ENCODE assay signal across 13 cellular contexts in genomic region chr21:45995686-45996179, GRCh38. TPM values are rescaled to one million over a fixed set of nuclear protein-coding genes. Genes with fewer than 3 reads are reported as not detected.
DNase-seq lines count a peak whose midpoint lies in the region; ATAC-seq and TF ChIP-seq lines count a peak whose summit lies in the region.
"Had no signal": no experiment of that assay in that cellular context is flagged by ENCODE, and none has a peak within 500 bp of the region (broad histone marks: within the 10 kb centered on the region; RNA-seq: fewer than 3 reads in every experiment).

No MANE protein-coding gene starts in this region.

- DNase-seq in activated CD4-positive, CD25-positive, alpha-beta regulatory T cell treated with anti-CD3 and anti-CD28 coated beads, Interleukin-2, amount 50 U/mL, for 72 hours = peak; percentile 28
- no peak for DNase-seq in activated CD4-positive, CD25-positive, alpha-beta regulatory T cell (lab: John Stamatoyannopoulos, UW)
- peak; percentile 29 for DNase-seq in activated T-cell treated with anti-CD3 and anti-CD28 coated beads, Interleukin-2, amount 50 U/mL, for 24 hours
- DNase-seq in right atrium auricular region (ENCODE audit: low spot score) (peak; percentile 61), hippocampal formation (lab: John Stamatoyannopoulos, UW) (no peak)
- DNase-seq in stimulated activated naive CD8-positive, alpha-beta T cell treated with anti-CD3 and anti-CD28 coated beads, Interleukin-15, Interleukin-2, amounts not matched to agents 100 U/mL and 50 U/mL, for 24 hours = peak; percentile 28
- DNase-seq: immature natural killer cell; SHP77; stimulated activated CD4-positive, alpha-beta T cell treated with anti-CD3 and anti-CD28 coated beads, Interleukin-4, amount 100 ng/mL, for 4 hours had no signal

- no peak overlapping the region for H3K27ac Mint-ChIP-seq in activated T-cell treated with anti-CD3 and anti-CD28 coated beads, Interleukin-2, amount 50 U/mL, for 24 hours
- H3K27ac Mint-ChIP-seq: immature natural killer cell had no signal

- peak; percentile 35 for ATAC-seq in stimulated activated naive CD8-positive, alpha-beta T cell treated with anti-CD3 and anti-CD28 coated beads, Interleukin-15, Interleukin-2, amounts not matched to agents 100 U/mL and 50 U/mL, for 24 hours
- ATAC-seq in GM21528 (IDR thresholded peaks at IDR 0.05; ENCODE audit: low FRiP score, unreplicated experiment) = no peak
- no peak for ATAC-seq in GM18517 (IDR thresholded peaks at IDR 0.05; ENCODE audit: unreplicated experiment)

- no peak overlapping the region for H3K27ac ChIP-seq in right atrium auricular region
- H3K27ac ChIP-seq: 22Rv1 had no signal

- H3K36me3 ChIP-seq in right atrium auricular region = peaks cover 79% of the 10 kb centered on the region

- H3K27me3 Mint-ChIP-seq in activated T-cell treated with anti-CD3 and anti-CD28 coated beads, Interleukin-2, amount 50 U/mL, for 24 hours = no peaks in the 10 kb centered on the region

- H3K4me3 Mint-ChIP-seq in activated T-cell treated with anti-CD3 and anti-CD28 coated beads, Interleukin-2, amount 50 U/mL, for 24 hours = no peak overlapping the region
- H3K4me3 Mint-ChIP-seq: immature natural killer cell, neural crest cell had no signal

- H3K4me1 Mint-ChIP-seq in activated T-cell treated with anti-CD3 and anti-CD28 coated beads, Interleukin-2, amount 50 U/mL, for 24 hours (ENCODE audit: low read depth) = no peaks in the 10 kb centered on the region
- H3K4me1 Mint-ChIP-seq: immature natural killer cell, neural crest cell had no signal

- H3K9me3 ChIP-seq in right atrium auricular region = no peaks in the 10 kb centered on the region

- H3K4me3 ChIP-seq in right atrium auricular region = no peak overlapping the region

- H3K9me3 Mint-ChIP-seq in activated T-cell treated with anti-CD3 and anti-CD28 coated beads, Interleukin-2, amount 50 U/mL, for 24 hours = no peaks in the 10 kb centered on the region
- H3K9me3 Mint-ChIP-seq: immature natural killer cell, neural crest cell had no signal

- H3K27me3 ChIP-seq in right atrium auricular region = no peaks in the 10 kb centered on the region

- H3K36me3 Mint-ChIP-seq in activated T-cell treated with anti-CD3 and anti-CD28 coated beads, Interleukin-2, amount 50 U/mL, for 24 hours (ENCODE audit: low read depth) = no peaks in the 10 kb centered on the region
- H3K36me3 Mint-ChIP-seq: immature natural killer cell had no signal

- no peaks in the 10 kb centered on the region for H3K4me1 ChIP-seq in right atrium auricular region

- no peak for TF ChIP-seq CTCF in right atrium auricular region (IDR thresholded peaks at IDR 0.05)

RNA-seq across cellular contexts. Expression of gene COL6A1, which starts 14.2 kb away (rescaled TPM):
- total RNA-seq in right atrium auricular region = 100 to 1,000 TPM; 201 to 278 TPM

Comparison
In these comparisons a context has a peak if more than half of its experiments do, and no peak if none do; other contexts are left out.
1. DNase-seq: peak in activated CD4-positive, CD25-positive, alpha-beta regulatory T cell treated with anti-CD3 and anti-CD28 coated beads, Interleukin-2, amount 50 U/mL, for 72 hours (single experiment), activated T-cell treated with anti-CD3 and anti-CD28 coated beads, Interleukin-2, amount 50 U/mL, for 24 hours (single experiment), right atrium auricular region (single experiment) and stimulated activated naive CD8-positive, alpha-beta T cell treated with anti-CD3 and anti-CD28 coated beads, Interleukin-15, Interleukin-2, amounts not matched to agents 100 U/mL and 50 U/mL, for 24 hours (single experiment); none in activated CD4-positive, CD25-positive, alpha-beta regulatory T cell (0 of 4) and hippocampal formation (0 of 2).